18 cellular contexts compared by ENCODE assay signal in the genomic region with DNA sequence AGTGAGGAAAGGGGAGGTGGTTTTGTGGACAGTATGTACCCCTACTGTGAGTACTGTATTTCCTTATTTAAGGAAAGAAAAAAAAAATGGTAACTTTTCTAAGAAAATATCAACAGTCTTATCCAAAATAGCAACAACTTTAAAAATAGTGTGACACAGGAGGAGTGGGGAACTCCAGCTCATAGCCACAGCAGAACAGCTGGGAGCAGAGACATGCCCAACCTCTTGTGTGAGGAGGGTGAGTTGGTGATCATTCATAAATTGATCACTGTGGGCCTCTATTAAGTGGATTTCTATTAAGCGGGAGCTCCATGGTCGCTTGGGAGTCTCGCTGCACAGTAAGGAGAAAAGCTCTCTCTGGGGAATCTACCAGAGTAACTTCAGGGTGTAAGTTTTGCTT.
DNase-seq lines count a peak whose midpoint lies in the region; ATAC-seq and TF ChIP-seq lines count a peak whose summit lies in the region.
"Had no signal": no experiment of that assay in that cellular context is flagged by ENCODE, and none has a peak within 500 bp of the region (broad histone marks: within the 10 kb centered on the region; RNA-seq: fewer than 3 reads in every experiment).

No MANE protein-coding gene starts in this region.

- H2AK9ac ChIP-seq in IMR-90 (replicated peaks; ENCODE audit: low read depth, low read length, poor library complexity), result no peak overlapping the region

- H3K18ac ChIP-seq in IMR-90 (ENCODE audit: low read depth, low read length), result no peak overlapping the region

- H3K4me3 Mint-ChIP-seq in activated T-cell treated with anti-CD3 and anti-CD28 coated beads, Interleukin-2, amount 50 U/mL, for 72 hours, result no peak overlapping the region
- H3K4me3 Mint-ChIP-seq: CD8-positive, alpha-beta T cell; HFFc6 had no signal

- H2AK5ac ChIP-seq in IMR-90 (ENCODE audit: low read depth, low read length), result no peak overlapping the region

- no peak for TF ChIP-seq RAD21 in IMR-90 (IDR thresholded peaks at IDR 0.05; ENCODE audit: low read length)

- H3K4ac ChIP-seq in IMR-90 (ENCODE audit: low read depth, low read length), result no peak overlapping the region

- no peak overlapping the region for H3K27ac Mint-ChIP-seq in activated T-cell treated with anti-CD3 and anti-CD28 coated beads, Interleukin-2, amount 50 U/mL, for 72 hours
- H3K27ac Mint-ChIP-seq: CD8-positive, alpha-beta T cell; HFFc6 had no signal

- H4K91ac ChIP-seq in IMR-90 (ENCODE audit: insufficient read depth, low read depth, low read length), result no peak overlapping the region

- H2BK20ac ChIP-seq in IMR-90 (ENCODE audit: low read depth, low read length), result no peak overlapping the region

- TF ChIP-seq CTCF in GM12865 (IDR thresholded peaks at IDR 0.05; ENCODE audit: insufficient read depth, low read depth, low read length, missing control alignments), result no peak
- TF ChIP-seq CTCF in IMR-90 (conservative IDR thresholded peaks at IDR 0.05; ENCODE audit: low read depth, low read length), result no peak
- no peak for TF ChIP-seq CTCF in heart left ventricle (IDR thresholded peaks at IDR 0.05)

- WGBS in IMR-90 (ENCODE audit: extremely low coverage in 2 of 2, insufficient read length in 1 of 2), 2 experiments, result 100% methylated on average over 1 of the region's 3 CpGs; no CpG with 5 or more reads in 1 of the 2 experiments
- 92 to 99% (median 94%) methylated on average over 3 of the region's 3 CpGs for WGBS in heart left ventricle, 4 donors

- H3K9me1 ChIP-seq in IMR-90 (ENCODE audit: insufficient read depth, low read length), result peaks cover 4% of the 10 kb centered on the region

- H3K79me1 ChIP-seq in IMR-90 (ENCODE audit: low read depth in 1 of 2, low read length in 2 of 2), result no peaks in the 10 kb centered on the region

- no peaks in the 10 kb centered on the region for H4K20me1 ChIP-seq in IMR-90 (ENCODE audit: insufficient read depth, low read length)

- peak overlapping the region; percentile 58; the same call in 1 of the 2 replicates for H3K14ac ChIP-seq in IMR-90 (replicated peaks; ENCODE audit: low read depth, low read length)

- no peaks in the 10 kb centered on the region for H3K36me3 Mint-ChIP-seq in activated T-cell treated with anti-CD3 and anti-CD28 coated beads, Interleukin-2, amount 50 U/mL, for 72 hours (ENCODE audit: insufficient read depth in 2 of 2)
- H3K36me3 Mint-ChIP-seq: CD8-positive, alpha-beta T cell had no signal

- H4K8ac ChIP-seq in IMR-90 (ENCODE audit: low read depth in 2 of 2, low read length in 2 of 2), result no peak overlapping the region

- H3K4me3 ChIP-seq in GM12865 (ENCODE audit: low read depth, low read length) (no peak overlapping the region), IMR-90 (ENCODE audit: insufficient read depth, low read depth, low read length) (no peak overlapping the region), heart left ventricle (no peak overlapping the region)
- H3K4me3 ChIP-seq: HAP-1 had no signal

- TF ChIP-seq POLR2A in IMR-90 (IDR thresholded peaks at IDR 0.05; ENCODE audit: low read depth, low read length) (no peak), heart left ventricle (IDR thresholded peaks at IDR 0.05) (no peak)

- no peaks in the 10 kb centered on the region for H3K9me3 ChIP-seq in IMR-90 (ENCODE audit: control insufficient read depth, insufficient read depth, low read length)
- no peaks in the 10 kb centered on the region for H3K9me3 ChIP-seq in heart left ventricle
- H3K9me3 ChIP-seq: HAP-1 had no signal

- no peak overlapping the region for H4K5ac ChIP-seq in IMR-90 (ENCODE audit: low read depth, low read length)

- H3K36me3 ChIP-seq in IMR-90 (ENCODE audit: control insufficient read depth, insufficient read depth, low read length) (no peaks in the 10 kb centered on the region), heart left ventricle (no peaks in the 10 kb centered on the region)
- H3K36me3 ChIP-seq: HAP-1 had no signal

- H3K27me3 ChIP-seq in IMR-90 (ENCODE audit: control insufficient read depth, insufficient read depth, low read length), result no peaks in the 10 kb centered on the region
- H3K27me3 ChIP-seq in heart left ventricle, result no peaks in the 10 kb centered on the region

- H3K4me1 ChIP-seq in IMR-90 (ENCODE audit: control insufficient read depth, insufficient read depth, low read length) (peaks cover 3% of the 10 kb centered on the region; the same call in 1 of the 2 replicates), heart left ventricle (no peaks in the 10 kb centered on the region)
- H3K4me1 ChIP-seq: HAP-1 had no signal

- in situ Hi-C loops in IMR-90 (cut with MboI; ENCODE audit: low sequenced_read_pairs), result no loop called here

- no peak overlapping the region for H3K4me2 ChIP-seq in IMR-90 (ENCODE audit: low read depth, low read length)

- no TSS peak for BruUV-seq in IMR-90 (replicated peaks; lab: Mats Ljungman, UMichigan)

- DNase-seq in GM12865 (ENCODE audit: low read depth), result peak; percentile 19
- no peak for DNase-seq in IMR-90
- DNase-seq in myocyte (ENCODE audit: low read depth), result peak; percentile 69
- DNase-seq in NOMO-1 (lab: John Stamatoyannopoulos, UW; ENCODE audit: unreplicated experiment in 2 of 2), result no peak
- no peak for DNase-seq in heart left ventricle
- DNase-seq in activated T-cell treated with anti-CD3 and anti-CD28 coated beads, Interleukin-2, amount 50 U/mL, for 72 hours, result no peak
- DNase-seq: ACHN; CD8-positive, alpha-beta T cell; COR-L47; DMS153; DND-41; GF-D8; HFFc6; Karpas-422 had no signal

- H3K9ac ChIP-seq in IMR-90 (ENCODE audit: low read depth, low read length), result no peak overlapping the region

- CTCF ChIA-PET in IMR-90 (lab: Yijun Ruan, JAX), result no interaction called here

- no peak overlapping the region for H2BK5ac ChIP-seq in IMR-90 (ENCODE audit: low read depth, low read length, poor library complexity, severe bottlenecking)

- dilution Hi-C loops in IMR-90 (cut with HindIII; ENCODE audit: low sequenced_read_pairs, unreplicated experiment), result no loop called here

- H3K56ac ChIP-seq in IMR-90 (ENCODE audit: extremely low read depth, insufficient read depth, low read length), result no peak overlapping the region

- peak overlapping the region; percentile 43 for H2AFZ ChIP-seq in IMR-90 (replicated peaks; ENCODE audit: low read length, poor library complexity)

- no peaks in the 10 kb centered on the region for H3K4me1 Mint-ChIP-seq in activated T-cell treated with anti-CD3 and anti-CD28 coated beads, Interleukin-2, amount 50 U/mL, for 72 hours (ENCODE audit: low read depth)

- H3K27me3 Mint-ChIP-seq in activated T-cell treated with anti-CD3 and anti-CD28 coated beads, Interleukin-2, amount 50 U/mL, for 72 hours (ENCODE audit: low read depth), result peaks cover 8% of the 10 kb centered on the region

- no peak overlapping the region for H2BK120ac ChIP-seq in IMR-90 (ENCODE audit: low read depth, low read length)

- H3K9me3 Mint-ChIP-seq in activated T-cell treated with anti-CD3 and anti-CD28 coated beads, Interleukin-2, amount 50 U/mL, for 72 hours, result no peaks in the 10 kb centered on the region
- H3K9me3 Mint-ChIP-seq: CD8-positive, alpha-beta T cell; HFFc6 had no signal

- H2BK15ac ChIP-seq in IMR-90 (ENCODE audit: low read depth, low read length), result no peak overlapping the region

- intact Hi-C loops in IMR-90 (cut with micrococcal nuclease) (no loop called here), heart left ventricle (cut with DNase I) (no loop called here)

- no peak overlapping the region for H3K23ac ChIP-seq in IMR-90 (ENCODE audit: low read depth, low read length)

- ATAC-seq in IMR-90 (ENCODE audit: low read depth) (no peak), heart left ventricle (no peak), GM18870 (IDR thresholded peaks at IDR 0.05; ENCODE audit: unreplicated experiment) (no peak)
- no peak for ATAC-seq in activated T-cell treated with anti-CD3 and anti-CD28 coated beads, Interleukin-2, amount 50 U/mL, for 72 hours (replicated peaks in 1 of 2)
- ATAC-seq: CD8-positive, alpha-beta T cell; HepG2 had no signal

- POLR2A ChIA-PET in IMR-90 (lab: Charles Lee; ENCODE audit: unreplicated experiment), result no interaction called here

- H3K27ac ChIP-seq in IMR-90 (ENCODE audit: insufficient read depth, low read length) (no peak overlapping the region), heart left ventricle (no peak overlapping the region)
- H3K27ac ChIP-seq: C4-2B had no signal

TF ChIP-seq in IMR-90, 13 proteins besides CTCF, POLR2A, EP300 and RAD21:
- no peak for TF ChIP-seq MAFK (IDR thresholded peaks at IDR 0.05; ENCODE audit: low read depth, low read length)
- TF ChIP-seq BHLHE40 (IDR thresholded peaks at IDR 0.05; ENCODE audit: low read depth, low read length), result no peak
- TF ChIP-seq, protein P1, sequence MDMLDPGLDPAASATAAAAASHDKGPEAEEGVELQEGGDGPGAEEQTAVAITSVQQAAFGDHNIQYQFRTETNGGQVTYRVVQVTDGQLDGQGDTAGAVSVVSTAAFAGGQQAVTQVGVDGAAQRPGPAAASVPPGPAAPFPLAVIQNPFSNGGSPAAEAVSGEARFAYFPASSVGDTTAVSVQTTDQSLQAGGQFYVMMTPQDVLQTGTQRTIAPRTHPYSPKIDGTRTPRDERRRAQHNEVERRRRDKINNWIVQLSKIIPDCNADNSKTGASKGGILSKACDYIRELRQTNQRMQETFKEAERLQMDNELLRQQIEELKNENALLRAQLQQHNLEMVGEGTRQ (IDR thresholded peaks at IDR 0.05; ENCODE audit: low read depth, low read length), result no peak
- no peak for TF ChIP-seq RCOR1 (IDR thresholded peaks at IDR 0.05; ENCODE audit: insufficient replicate concordance, low read length)
- no peak for TF ChIP-seq SMC3 (IDR thresholded peaks at IDR 0.05; ENCODE audit: low read depth, low read length)
- TF ChIP-seq, protein P2, sequence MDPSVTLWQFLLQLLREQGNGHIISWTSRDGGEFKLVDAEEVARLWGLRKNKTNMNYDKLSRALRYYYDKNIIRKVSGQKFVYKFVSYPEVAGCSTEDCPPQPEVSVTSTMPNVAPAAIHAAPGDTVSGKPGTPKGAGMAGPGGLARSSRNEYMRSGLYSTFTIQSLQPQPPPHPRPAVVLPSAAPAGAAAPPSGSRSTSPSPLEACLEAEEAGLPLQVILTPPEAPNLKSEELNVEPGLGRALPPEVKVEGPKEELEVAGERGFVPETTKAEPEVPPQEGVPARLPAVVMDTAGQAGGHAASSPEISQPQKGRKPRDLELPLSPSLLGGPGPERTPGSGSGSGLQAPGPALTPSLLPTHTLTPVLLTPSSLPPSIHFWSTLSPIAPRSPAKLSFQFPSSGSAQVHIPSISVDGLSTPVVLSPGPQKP (IDR thresholded peaks at IDR 0.05; ENCODE audit: borderline replicate concordance, low read depth, low read length), result no peak
- TF ChIP-seq MXI1 (IDR thresholded peaks at IDR 0.05; ENCODE audit: borderline replicate concordance, low read depth, low read length), result no peak
- TF ChIP-seq NFE2L2 (IDR thresholded peaks at IDR 0.05; ENCODE audit: low read depth, low read length), result no peak
- TF ChIP-seq MAZ (IDR thresholded peaks at IDR 0.05; ENCODE audit: borderline replicate concordance, low read depth, low read length), result no peak
- no peak for TF ChIP-seq CHD1 (IDR thresholded peaks at IDR 0.05; ENCODE audit: low read depth, low read length)

Comparison
In these comparisons a context has a peak if more than half of its experiments do, and no peak if none do; other contexts are left out.
1. DNase-seq: peak in GM12865 (single experiment) and myocyte (single experiment); none in IMR-90 (single experiment), NOMO-1 (0 of 2), heart left ventricle (0 of 5) and activated T-cell treated with anti-CD3 and anti-CD28 coated beads, Interleukin-2, amount 50 U/mL, for 72 hours (0 of 2).